Comparison of ENCODE assay signal across 32 cellular contexts in the genomic region with DNA sequence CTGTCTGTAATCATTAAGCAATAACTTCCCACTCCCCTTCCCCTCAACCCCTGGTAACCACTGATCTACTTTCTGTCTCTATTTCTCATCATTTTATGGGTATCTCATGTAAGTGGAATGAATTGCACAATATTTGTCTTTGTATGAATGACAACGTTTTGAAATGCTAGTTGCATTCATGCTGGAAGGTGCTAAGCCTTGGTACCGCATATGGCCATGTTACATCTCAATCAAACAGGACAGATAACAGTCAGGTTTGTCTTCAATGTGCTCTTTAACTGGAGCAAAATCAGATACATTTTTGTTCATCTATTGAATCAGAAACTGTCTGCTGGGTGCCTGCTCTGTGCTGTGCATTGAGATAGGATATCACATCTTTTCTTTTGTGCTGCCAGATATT.
"Had no signal": no experiment of that assay in that cellular context is flagged by ENCODE, and none has a peak within 500 bp of the region (broad histone marks: within the 10 kb centered on the region; RNA-seq: fewer than 3 reads in every experiment).

No MANE protein-coding gene starts in this region.

- H3K4me3 ChIP-seq: adrenal gland, body of pancreas, gastroesophageal sphincter, heart right ventricle had no signal

- H3K9me3 ChIP-seq: adrenal gland had no signal

- H3K4me3 Mint-ChIP-seq: activated CD4-positive, alpha-beta memory T cell treated with anti-CD3 and anti-CD28 coated beads, Interleukin-2, amount 10 ng/mL, durations not matched to agents 7 days and 5 days; activated CD4-positive, alpha-beta T cell treated with anti-CD3 and anti-CD28 coated beads for 36 hours; activated CD4-positive, alpha-beta T cell treated with anti-CD3 and anti-CD28 coated beads, Interleukin-2, amount 10 ng/mL, durations not matched to agents 24 days and 14 days; activated naive CD8-positive, alpha-beta T cell; activated naive CD8-positive, alpha-beta T cell treated with anti-CD3 and anti-CD28 coated beads, Interleukin-2, amount 50 U/mL, for 24 hours; activated T-cell treated with anti-CD3 and anti-CD28 coated beads, Interleukin-2, amount 50 U/mL, for 24 hours; activated T-cell treated with anti-CD3 and anti-CD28 coated beads, Interleukin-2, amount 50 U/mL, for 72 hours; effector memory CD8-positive, alpha-beta T cell; T-helper 17 cell; T-helper 2 cell treated with Interferon-gamma antibody and Interleukin-4, amounts not matched to agents 5 μg/mL and 100 μg/mL, for 36 hours had no signal

- H3K27ac ChIP-seq: adrenal gland, body of pancreas, epithelial cell of prostate, esophagus squamous epithelium, gastroesophageal sphincter, heart right ventricle, WERI-Rb-1 had no signal

- H3K36me3 ChIP-seq: adrenal gland, esophagus squamous epithelium, gastroesophageal sphincter, heart right ventricle, WERI-Rb-1 had no signal

- H3K27ac Mint-ChIP-seq: activated CD4-positive, alpha-beta memory T cell treated with anti-CD3 and anti-CD28 coated beads, Interleukin-2, amount 10 ng/mL, durations not matched to agents 7 days and 5 days; activated CD4-positive, alpha-beta T cell treated with anti-CD3 and anti-CD28 coated beads for 36 hours; activated CD4-positive, alpha-beta T cell treated with anti-CD3 and anti-CD28 coated beads, Interleukin-2, amount 10 ng/mL, durations not matched to agents 24 days and 14 days; activated naive CD8-positive, alpha-beta T cell; activated naive CD8-positive, alpha-beta T cell treated with anti-CD3 and anti-CD28 coated beads, Interleukin-2, amount 50 U/mL, for 24 hours; activated T-cell treated with anti-CD3 and anti-CD28 coated beads, Interleukin-2, amount 50 U/mL, for 24 hours; activated T-cell treated with anti-CD3 and anti-CD28 coated beads, Interleukin-2, amount 50 U/mL, for 72 hours; effector memory CD8-positive, alpha-beta T cell; T-helper 17 cell; T-helper 2 cell treated with Interferon-gamma antibody and Interleukin-4, amounts not matched to agents 5 μg/mL and 100 μg/mL, for 36 hours had no signal

- DNase-seq: activated CD4-positive, alpha-beta memory T cell treated with anti-CD3 and anti-CD28 coated beads, Interleukin-2, amount 10 ng/mL, durations not matched to agents 7 days and 5 days; activated CD4-positive, alpha-beta T cell treated with anti-CD3 and anti-CD28 coated beads for 36 hours; activated CD4-positive, alpha-beta T cell treated with anti-CD3 and anti-CD28 coated beads, Interleukin-2, amount 10 ng/mL, durations not matched to agents 24 days and 14 days; activated CD4-positive, CD25-positive, alpha-beta regulatory T cell; activated CD4-positive, CD25-positive, alpha-beta regulatory T cell treated with anti-CD3 and anti-CD28 coated beads, Interleukin-2, amount 50 U/mL, for 72 hours; activated CD8-positive, alpha-beta memory T cell treated with anti-CD3 and anti-CD28 coated beads, Interleukin-2, amount 50 U/mL, for 48 hours; activated gamma-delta T cell; activated naive CD4-positive, alpha-beta T cell; activated naive CD4-positive, alpha-beta T cell treated with anti-CD3 and anti-CD28 coated beads, Interleukin-2, amount 50 U/mL, for 16 hours; activated naive CD8-positive, alpha-beta T cell treated with anti-CD3 and anti-CD28 coated beads, Interleukin-2, amount 50 U/mL, for 24 hours; activated T-cell treated with anti-CD3 and anti-CD28 coated beads for 4 hours; activated T-cell treated with anti-CD3 and anti-CD28 coated beads, Interleukin-2, amount 50 U/mL, for 24 hours; activated T-cell treated with anti-CD3 and anti-CD28 coated beads, Interleukin-2, amount 50 U/mL, for 72 hours; adrenal gland; amygdala; aorta; body of pancreas; cortex of kidney; dermis blood vessel endothelial cell; effector CD4-positive, alpha-beta T cell; effector memory CD8-positive, alpha-beta T cell; esophagus squamous epithelium; foreskin melanocyte; heart right ventricle; T-helper 1 cell; T-helper 17 cell; T1000; WERI-Rb-1 had no signal

- H3K4me1 ChIP-seq: adrenal gland, body of pancreas, esophagus squamous epithelium, gastroesophageal sphincter, heart right ventricle had no signal

- H3K27me3 ChIP-seq: adrenal gland, body of pancreas, gastroesophageal sphincter, heart right ventricle had no signal

- H3K4me1 Mint-ChIP-seq: activated CD4-positive, alpha-beta memory T cell treated with anti-CD3 and anti-CD28 coated beads, Interleukin-2, amount 10 ng/mL, durations not matched to agents 7 days and 5 days; activated CD4-positive, alpha-beta T cell treated with anti-CD3 and anti-CD28 coated beads for 36 hours; activated CD4-positive, alpha-beta T cell treated with anti-CD3 and anti-CD28 coated beads, Interleukin-2, amount 10 ng/mL, durations not matched to agents 24 days and 14 days; activated naive CD8-positive, alpha-beta T cell treated with anti-CD3 and anti-CD28 coated beads, Interleukin-2, amount 50 U/mL, for 24 hours; T-helper 17 cell had no signal

- ATAC-seq: activated CD4-positive, alpha-beta T cell treated with anti-CD3 and anti-CD28 coated beads for 36 hours; activated naive CD8-positive, alpha-beta T cell treated with anti-CD3 and anti-CD28 coated beads, Interleukin-2, amount 50 U/mL, for 24 hours; activated T-cell treated with anti-CD3 and anti-CD28 coated beads, Interleukin-2, amount 50 U/mL, for 72 hours; body of pancreas; effector memory CD8-positive, alpha-beta T cell; gastroesophageal sphincter; heart right ventricle; T-helper 17 cell had no signal

- H3K27me3 Mint-ChIP-seq: activated CD4-positive, alpha-beta memory T cell treated with anti-CD3 and anti-CD28 coated beads, Interleukin-2, amount 10 ng/mL, durations not matched to agents 7 days and 5 days; activated CD4-positive, alpha-beta T cell treated with anti-CD3 and anti-CD28 coated beads, Interleukin-2, amount 10 ng/mL, durations not matched to agents 24 days and 14 days had no signal
